8 cellular contexts compared by ENCODE assay signal in genomic region chr19:45508681-45508930, GRCh38. TPM values are rescaled to one million over a fixed set of nuclear protein-coding genes. Genes with fewer than 3 reads are reported as not detected.
DNase-seq lines count a peak whose midpoint lies in the region; ATAC-seq and TF ChIP-seq lines count a peak whose summit lies in the region.

No MANE protein-coding gene starts in this region.

- H3K4me3 ChIP-seq in MG63 = peak overlapping the region; percentile 71
- H3K4me3 ChIP-seq in dorsolateral prefrontal cortex = peak overlapping the region; percentile 65 to 100 (median 96)

- TF ChIP-seq CTCF in CD14-positive monocyte (IDR thresholded peaks at IDR 0.05) = no peak
- no peak for TF ChIP-seq CTCF in dorsolateral prefrontal cortex (IDR thresholded peaks at IDR 0.05 in 54 of 56, conservative IDR thresholded peaks at IDR 0.05 in 2 of 56; ENCODE audit: low read depth in 1 of 56, partially characterized antibody in 56 of 56)
- TF ChIP-seq CTCF in nephron progenitor cell (IDR thresholded peaks at IDR 0.05) = no peak

- ATAC-seq in HG03439 (IDR thresholded peaks at IDR 0.05; ENCODE audit: unreplicated experiment) = no peak
- no peak for ATAC-seq in GM19035 (IDR thresholded peaks at IDR 0.05; ENCODE audit: unreplicated experiment)

- peaks cover 66% of the 10 kb centered on the region for H3K4me1 Mint-ChIP-seq in CD14-positive monocyte
- H3K4me1 Mint-ChIP-seq in nephron progenitor cell = peaks cover 22% of the 10 kb centered on the region

- H3K36me3 ChIP-seq in MG63 = peaks cover 32% of the 10 kb centered on the region

- H3K27me3 Mint-ChIP-seq in CD14-positive monocyte (ENCODE audit: low read depth in 3 of 3) = no peaks in the 10 kb centered on the region
- H3K27me3 Mint-ChIP-seq in nephron progenitor cell (ENCODE audit: low read depth, poor library complexity) = peaks cover 3% of the 10 kb centered on the region

- intact Hi-C loops in CD14-positive monocyte (cut with micrococcal nuclease) (loop anchor here in 1 of 2 donors (5.0 kb wide), 1 partner anchor 74 kb away; the partner anchor contains the start of gene OPA3), dorsolateral prefrontal cortex (cut with DNase I) (loop anchor here in 1 of 2 donors (5.0 kb wide), 1 partner anchor 134 kb away; no protein-coding TSS in a partner anchor)

- peak overlapping the region in 53 of 59 donors; percentile 19 to 93 (median 84) for H3K27ac ChIP-seq in dorsolateral prefrontal cortex

- DNase-seq in CD14-positive monocyte (ENCODE audit: low spot score) (no peak), MG63 (no peak), dorsolateral prefrontal cortex (no peak), nephron progenitor cell (no peak), glomerular visceral epithelial cell (ENCODE audit: extremely low spot score) (no peak)
- DNase-seq in effector CD4-positive, alpha-beta T cell = no peak

- H3K27ac Mint-ChIP-seq in CD14-positive monocyte (peak overlapping the region; percentile 85 to 97 (median 94)), nephron progenitor cell (peak overlapping the region; percentile 72)

- no peaks in the 10 kb centered on the region for H3K9me3 Mint-ChIP-seq in CD14-positive monocyte
- no peaks in the 10 kb centered on the region for H3K9me3 Mint-ChIP-seq in nephron progenitor cell

- H3K4me3 Mint-ChIP-seq in CD14-positive monocyte (peak overlapping the region; percentile 98 to 99), nephron progenitor cell (peak overlapping the region; percentile 90)

- no peaks in the 10 kb centered on the region for H3K27me3 ChIP-seq in MG63
- H3K27me3 ChIP-seq in dorsolateral prefrontal cortex = no peaks in the 10 kb centered on the region

- H3K36me3 Mint-ChIP-seq in CD14-positive monocyte (peaks cover 24 to 42% of the 10 kb centered on the region in 2 donors), nephron progenitor cell (ENCODE audit: low read depth) (peaks cover 4% of the 10 kb centered on the region)

- no peaks in the 10 kb centered on the region for H3K9me3 ChIP-seq in MG63

RNA-seq across cellular contexts. Expression of gene VASP, which starts 1.3 kb away (rescaled TPM):
- polyA plus RNA-seq in CD14-positive monocyte = 100 to 1,000 TPM; 132 to 144 TPM
- 129 and 196 TPM in 2 replicates for total RNA-seq in MG63 (2014; rRNA removed; shearing (Covaris generic); ENCODE audit: low replicate concordance)
- total RNA-seq in dorsolateral prefrontal cortex = 10 to 100 TPM in 118 of 120 experiments, 1 to 10 TPM in 2; 7.0 to 36.7 (median 18.3) TPM

RNA-seq across cellular contexts. Expression of gene PPM1N, which starts 10.4 kb away (rescaled TPM):
- polyA plus RNA-seq in CD14-positive monocyte = 1 to 10 TPM; 1.3 to 2.7 TPM
- 6.6 TPM in 1 of 2 replicates, not detected in the other for total RNA-seq in MG63 (2014; rRNA removed; shearing (Covaris generic); ENCODE audit: low replicate concordance)
- total RNA-seq in dorsolateral prefrontal cortex = 1 to 10 TPM in 108 of 120 experiments, under 1 TPM in 12; 0.59 to 4.9 (median 1.9) TPM

RNA-seq across cellular contexts. Expression of gene RTN2, which starts 11.8 kb away (rescaled TPM):
- 1 to 10 TPM; 1.5 to 2.7 TPM for polyA plus RNA-seq in CD14-positive monocyte
- 4.9 and 6.1 TPM in 2 replicates for total RNA-seq in MG63 (2014; rRNA removed; shearing (Covaris generic); ENCODE audit: low replicate concordance)
- 100 to 1,000 TPM in 2 of 120 experiments, 10 to 100 TPM in 118; 18.9 to 124 (median 63.4) TPM for total RNA-seq in dorsolateral prefrontal cortex

RNA-seq across cellular contexts. Expression of gene FOSB, which starts 40.8 kb away (rescaled TPM):
- polyA plus RNA-seq in CD14-positive monocyte = 10 to 100 TPM; 27.3 to 28.2 TPM
- 0.33 TPM in 1 of 2 replicates, not detected in the other for total RNA-seq in MG63 (2014; rRNA removed; shearing (Covaris generic); ENCODE audit: low replicate concordance)
- total RNA-seq in dorsolateral prefrontal cortex = 100 to 1,000 TPM in 2 of 120 experiments, 10 to 100 TPM in 32, 1 to 10 TPM in 86; 2.6 to 168 (median 7.7) TPM
